1 cellular context compared by ENCODE assay signal in genomic region chr1:196355206-196355786, GRCh38.
TF ChIP-seq lines count a peak whose summit lies in the region.

No MANE protein-coding gene starts in this region.

TF ChIP-seq in K562, 482 proteins besides CTCF, POLR2A, EP300 and RAD21 (continued from another document):
- TF ChIP-seq ARID3B (CRISPR knock-in tag; IDR thresholded peaks at IDR 0.05; ENCODE audit: borderline replicate concordance) (no peak), TCF7 (IDR thresholded peaks at IDR 0.05; ENCODE audit: borderline replicate concordance) (no peak), ZC3H8 (IDR thresholded peaks at IDR 0.05) (no peak), NKRF (IDR thresholded peaks at IDR 0.05; ENCODE audit: borderline replicate concordance) (no peak), ZBTB8A (IDR thresholded peaks at IDR 0.05; ENCODE audit: partially characterized antibody) (no peak), ZNF696 (CRISPR knock-in tag; conservative IDR thresholded peaks at IDR 0.05) (no peak), ELF4 (CRISPR knock-in tag; IDR thresholded peaks at IDR 0.05) (no peak), KAT2B (IDR thresholded peaks at IDR 0.05; ENCODE audit: low read depth, low read length) (no peak), E2F8 (IDR thresholded peaks at IDR 0.05; ENCODE audit: low read depth, partially characterized antibody) (no peak), E4F1 (CRISPR knock-in tag; IDR thresholded peaks at IDR 0.05; ENCODE audit: borderline replicate concordance) (no peak), MEF2D (tag; conservative IDR thresholded peaks at IDR 0.05; ENCODE audit: low read depth) (no peak), BDP1 (IDR thresholded peaks at IDR 0.05; ENCODE audit: insufficient read depth, insufficient read length) (no peak)
- TF ChIP-seq, protein P1, sequence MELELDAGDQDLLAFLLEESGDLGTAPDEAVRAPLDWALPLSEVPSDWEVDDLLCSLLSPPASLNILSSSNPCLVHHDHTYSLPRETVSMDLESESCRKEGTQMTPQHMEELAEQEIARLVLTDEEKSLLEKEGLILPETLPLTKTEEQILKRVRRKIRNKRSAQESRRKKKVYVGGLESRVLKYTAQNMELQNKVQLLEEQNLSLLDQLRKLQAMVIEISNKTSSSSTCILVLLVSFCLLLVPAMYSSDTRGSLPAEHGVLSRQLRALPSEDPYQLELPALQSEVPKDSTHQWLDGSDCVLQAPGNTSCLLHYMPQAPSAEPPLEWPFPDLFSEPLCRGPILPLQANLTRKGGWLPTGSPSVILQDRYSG (tag; conservative IDR thresholded peaks at IDR 0.05; ENCODE audit: low read depth), result no peak
- TF ChIP-seq, protein P2, sequence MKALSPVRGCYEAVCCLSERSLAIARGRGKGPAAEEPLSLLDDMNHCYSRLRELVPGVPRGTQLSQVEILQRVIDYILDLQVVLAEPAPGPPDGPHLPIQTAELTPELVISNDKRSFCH (CRISPR knock-in tag; IDR thresholded peaks at IDR 0.05), result no peak
- TF ChIP-seq, protein P2 (tag; IDR thresholded peaks at IDR 0.05), result no peak
